In genomic region chr12:52151859-52152783, GRCh38 we compare ENCODE assay signal across 1 cellular context.
TF ChIP-seq lines count a peak whose summit lies in the region.

No MANE protein-coding gene starts in this region.

TF ChIP-seq in K562, 482 proteins besides CTCF, POLR2A, EP300 and RAD21 (continued from another document):
- TF ChIP-seq STAG1 (CRISPR knock-in tag; IDR thresholded peaks at IDR 0.05; ENCODE audit: borderline replicate concordance) (peak; percentile 82), CEBPB (tag; IDR thresholded peaks at IDR 0.05) (no peak), ZFX (CRISPR knock-in tag; IDR thresholded peaks at IDR 0.05) (0 out of 2 replicates have a peak, but pooled peaks have one; percentile 17), ZC3H8 (IDR thresholded peaks at IDR 0.05) (no peak), ZBTB26 (CRISPR knock-in tag; IDR thresholded peaks at IDR 0.05) (no peak)
- TF ChIP-seq, protein P1, sequence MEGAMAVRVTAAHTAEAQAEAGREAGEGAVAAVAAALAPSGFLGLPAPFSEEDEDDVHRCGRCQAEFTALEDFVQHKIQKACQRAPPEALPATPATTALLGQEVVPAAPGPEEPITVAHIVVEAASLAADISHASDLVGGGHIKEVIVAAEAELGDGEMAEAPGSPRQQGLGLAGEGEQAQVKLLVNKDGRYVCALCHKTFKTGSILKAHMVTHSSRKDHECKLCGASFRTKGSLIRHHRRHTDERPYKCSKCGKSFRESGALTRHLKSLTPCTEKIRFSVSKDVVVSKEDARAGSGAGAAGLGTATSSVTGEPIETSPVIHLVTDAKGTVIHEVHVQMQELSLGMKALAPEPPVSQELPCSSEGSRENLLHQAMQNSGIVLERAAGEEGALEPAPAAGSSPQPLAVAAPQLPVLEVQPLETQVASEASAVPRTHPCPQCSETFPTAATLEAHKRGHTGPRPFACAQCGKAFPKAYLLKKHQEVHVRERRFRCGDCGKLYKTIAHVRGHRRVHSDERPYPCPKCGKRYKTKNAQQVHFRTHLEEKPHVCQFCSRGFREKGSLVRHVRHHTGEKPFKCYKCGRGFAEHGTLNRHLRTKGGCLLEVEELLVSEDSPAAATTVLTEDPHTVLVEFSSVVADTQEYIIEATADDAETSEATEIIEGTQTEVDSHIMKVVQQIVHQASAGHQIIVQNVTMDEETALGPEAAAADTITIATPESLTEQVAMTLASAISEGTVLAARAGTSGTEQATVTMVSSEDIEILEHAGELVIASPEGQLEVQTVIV (CRISPR knock-in tag; IDR thresholded peaks at IDR 0.05; ENCODE audit: borderline replicate concordance), result no peak
